13 cellular contexts compared by ENCODE assay signal in the genomic region with DNA sequence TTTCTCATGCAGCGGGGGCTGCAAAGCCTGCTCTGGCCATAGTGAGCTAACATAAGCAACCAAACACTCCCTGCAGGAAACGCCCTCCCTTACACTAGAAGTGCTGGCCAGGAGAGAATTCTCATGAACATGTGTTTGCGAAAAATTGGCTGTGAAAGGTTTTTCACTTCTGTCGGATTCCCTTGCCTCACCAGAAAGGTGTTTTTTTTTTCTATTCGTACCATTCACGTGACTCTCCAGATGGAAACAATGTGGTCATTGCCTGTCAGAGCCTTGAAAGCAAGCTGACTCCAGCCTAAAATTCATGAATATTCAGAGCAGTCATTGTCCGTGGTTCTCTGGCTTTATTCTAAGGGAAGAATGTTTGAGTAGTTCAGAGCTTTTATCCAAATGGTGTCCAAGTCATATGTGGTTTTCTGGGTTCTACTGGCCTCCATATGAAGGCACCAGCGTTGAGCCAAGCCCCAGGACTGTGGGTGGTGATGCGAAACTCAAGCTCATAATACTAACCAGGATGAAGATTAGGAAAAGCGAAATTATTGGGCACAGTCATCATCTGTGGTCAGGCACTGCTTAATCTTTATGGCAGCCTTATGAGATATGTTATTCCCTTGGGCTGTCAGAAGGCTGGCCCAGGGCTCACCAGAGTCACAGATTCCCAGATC.
A peak's percentile ranks its signal among the peaks of the same experiment; 100 is the strongest.
DNase-seq lines count a peak whose midpoint lies in the region; ATAC-seq, FAIRE-seq and TF ChIP-seq lines count a peak whose summit lies in the region.
"Had no signal": no experiment of that assay in that cellular context is flagged by ENCODE, and none has a peak within 500 bp of the region (broad histone marks: within the 10 kb centered on the region; RNA-seq: fewer than 3 reads in every experiment).

No MANE protein-coding gene starts in this region.

- peaks cover 61% of the 10 kb centered on the region for H3K4me1 ChIP-seq in BLaER1
- peaks cover 7 to 18% of the 10 kb centered on the region in 2 donors for H3K4me1 ChIP-seq in neuronal stem cell (ENCODE audit: control insufficient read depth in 2 of 2, insufficient read depth in 1 of 2, low read depth in 1 of 2, low read length in 2 of 2)
- no peaks in the 10 kb centered on the region for H3K4me1 ChIP-seq in Peyer's patch

- no peak for ATAC-seq in GM21576 (IDR thresholded peaks at IDR 0.05; ENCODE audit: unreplicated experiment)
- ATAC-seq in GM18907 (IDR thresholded peaks at IDR 0.05; ENCODE audit: unreplicated experiment), result no peak
- no peak for ATAC-seq in HG03159 (IDR thresholded peaks at IDR 0.05; ENCODE audit: unreplicated experiment)
- ATAC-seq: PC-3 had no signal

- H3K4ac ChIP-seq in neuronal stem cell (ENCODE audit: low read length), result no peak overlapping the region

- H2BK5ac ChIP-seq in neuronal stem cell (ENCODE audit: low read length), result no peak overlapping the region

- no peaks in the 10 kb centered on the region for H3K27me3 ChIP-seq in BLaER1
- no peaks in the 10 kb centered on the region for H3K27me3 ChIP-seq in neuronal stem cell (ENCODE audit: control insufficient read depth in 3 of 3, insufficient read depth in 3 of 3, low read depth in 1 of 3, low read length in 3 of 3)
- no peaks in the 10 kb centered on the region for H3K27me3 ChIP-seq in Peyer's patch

- H4K91ac ChIP-seq in neuronal stem cell (ENCODE audit: low read depth, low read length, poor library complexity), result no peak overlapping the region

- H3K9me3 ChIP-seq in BLaER1 (no peaks in the 10 kb centered on the region), neuronal stem cell (replicated peaks in 1 of 2; ENCODE audit: control insufficient read depth in 2 of 2, insufficient read depth in 1 of 2, low read depth in 1 of 2, low read length in 2 of 2) (no peaks in the 10 kb centered on the region), Peyer's patch (no peaks in the 10 kb centered on the region)

- no peak overlapping the region for H3K23ac ChIP-seq in neuronal stem cell (ENCODE audit: low read depth, low read length, poor library complexity)

- TF ChIP-seq CTCF in Peyer's patch (IDR thresholded peaks at IDR 0.05), result no peak

- DNase-seq in amniotic epithelial cell (ENCODE audit: low read depth) (peak; percentile 88), frontal cortex (ENCODE audit: low spot score in 2 of 2) (peak; percentile 17 to 42), neuronal stem cell (ENCODE audit: low spot score) (no peak), Peyer's patch (no peak)
- DNase-seq: activated T-cell treated with anti-CD3 and anti-CD28 coated beads, Interleukin-2, amount 50 U/mL, for 48 hours; NCI-H2029 treated with DMSO at 0.1 percent for 48 hours; PC-3 had no signal

- no peak overlapping the region for H2BK15ac ChIP-seq in neuronal stem cell (ENCODE audit: low read length)

- H3K4me2 ChIP-seq in BLaER1 (peak overlapping the region; percentile 1; the same call in 1 of the 2 replicates), neuronal stem cell (ENCODE audit: insufficient read depth, low read length, poor library complexity, severe bottlenecking) (no peak overlapping the region)

- TF ChIP-seq POLR2A in Peyer's patch (IDR thresholded peaks at IDR 0.05), result no peak

- no peaks in the 10 kb centered on the region for H4K20me1 ChIP-seq in BLaER1

- H3K36me3 ChIP-seq in BLaER1 (peaks cover 41% of the 10 kb centered on the region), neuronal stem cell (replicated peaks in 1 of 2; ENCODE audit: control insufficient read depth in 2 of 2, insufficient read depth in 2 of 2, low read length in 2 of 2) (peaks cover 12 to 15% of the 10 kb centered on the region in 2 donors), Peyer's patch (peaks cover 0 to 73% (median 0%) of the 10 kb centered on the region in 3 donors)

- no peak overlapping the region for H3K4me3 ChIP-seq in BLaER1
- no peak overlapping the region for H3K4me3 ChIP-seq in neuronal stem cell (ENCODE audit: low read length in 2 of 2)
- no peak overlapping the region for H3K4me3 ChIP-seq in Peyer's patch

- H2BK12ac ChIP-seq in neuronal stem cell (ENCODE audit: low read length), result no peak overlapping the region

- no CpG with 5 or more reads among the region's 10 CpGs for WGBS in neuronal stem cell (ENCODE audit: extremely low coverage in 2 of 2, insufficient read length in 2 of 2, insufficient replicate concordance in 1 of 2), 2 donors

- H3K14ac ChIP-seq in neuronal stem cell (ENCODE audit: low read length), result no peak overlapping the region

- no peak overlapping the region for H2BK120ac ChIP-seq in neuronal stem cell (ENCODE audit: low read depth, low read length)

- peak overlapping the region; percentile 69 for H2AFZ ChIP-seq in neuronal stem cell (ENCODE audit: low read length)

- H3K79me1 ChIP-seq in neuronal stem cell (ENCODE audit: low read depth, low read length), result no peaks in the 10 kb centered on the region

- no peak for FAIRE-seq in frontal cortex (lab: Jason Lieb, UNC)
- FAIRE-seq: colon had no signal

- no peak overlapping the region for H4K8ac ChIP-seq in neuronal stem cell (ENCODE audit: low read depth, low read length)

- no peak overlapping the region for H3K18ac ChIP-seq in neuronal stem cell (ENCODE audit: low read length)

- H3K27ac ChIP-seq in BLaER1 (no peak overlapping the region), neuronal stem cell (replicated peaks; ENCODE audit: low read length) (no peak overlapping the region), Peyer's patch (peak overlapping the region in 1 of 4 donors; percentile 48)
- H3K27ac ChIP-seq: C4-2B had no signal

- H2AK5ac ChIP-seq in neuronal stem cell (ENCODE audit: low read depth, low read length), result no peak overlapping the region

- no peak overlapping the region for H3K9ac ChIP-seq in BLaER1
- no peak overlapping the region for H3K9ac ChIP-seq in neuronal stem cell (ENCODE audit: low read depth, low read length, poor library complexity)

Comparison
In these comparisons a context has a peak if more than half of its experiments do, and no peak if none do; other contexts are left out.
1. DNase-seq: peak in amniotic epithelial cell (single experiment) and frontal cortex (2 of 2); none in neuronal stem cell (single experiment) and Peyer's patch (0 of 3).